17 cellular contexts compared by ENCODE assay signal in the genomic region with DNA sequence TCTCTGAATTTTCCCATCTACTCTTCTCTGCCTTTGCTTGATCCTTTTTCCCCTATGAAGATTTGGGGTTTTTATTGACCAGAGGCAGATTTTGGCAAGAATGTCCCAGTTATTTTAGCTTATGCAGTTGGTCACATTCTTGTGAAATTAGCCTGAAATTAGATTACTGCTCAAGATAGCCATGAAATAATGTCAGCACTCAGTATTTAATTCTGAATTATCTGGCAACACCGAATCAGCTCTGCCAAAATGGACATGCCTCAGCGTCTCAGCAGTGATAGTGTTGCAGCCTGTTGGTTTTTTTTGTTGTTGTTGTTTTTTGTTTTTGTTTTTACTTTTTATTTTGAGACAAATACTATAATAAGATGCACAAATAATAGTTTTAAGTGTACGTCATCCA.
"Had no signal": no experiment of that assay in that cellular context is flagged by ENCODE, and none has a peak within 500 bp of the region (broad histone marks: within the 10 kb centered on the region; RNA-seq: fewer than 3 reads in every experiment).

No MANE protein-coding gene starts in this region.

- H2AFZ ChIP-seq: parathyroid adenoma had no signal

- H3K36me3 ChIP-seq: cardiac muscle cell, spleen had no signal

- ATAC-seq: activated CD4-positive, alpha-beta T cell treated with anti-CD3 and anti-CD28 coated beads for 36 hours; activated naive CD4-positive, alpha-beta T cell treated with anti-CD3 and anti-CD28 coated beads, Interleukin-2, amount 50 U/mL, for 72 hours; gastroesophageal sphincter; naive thymus-derived CD8-positive, alpha-beta T cell; stimulated activated memory B cell treated with anti-CD40 and anti-IgM and Interleukin-4, amounts not matched to agents 10 μg/mL and 1 μg/mL and 100 μg/mL, for 72 hours; WTC11 had no signal

- H3K27ac ChIP-seq: cardiac muscle cell, epithelial cell of prostate, parathyroid adenoma, sigmoid colon, spleen, tibial artery had no signal

- H3K4me3 ChIP-seq: cardiac muscle cell, gastroesophageal sphincter, sigmoid colon, spleen, tibial artery had no signal

- H3K9me3 ChIP-seq: gastroesophageal sphincter, sigmoid colon, spleen, tibial artery had no signal

- H3K79me2 ChIP-seq: parathyroid adenoma had no signal

- H3K27me3 ChIP-seq: cardiac muscle cell, gastroesophageal sphincter, sigmoid colon, spleen, tibial artery had no signal

- H3K9ac ChIP-seq: parathyroid adenoma had no signal

- DNase-seq: activated CD4-positive, alpha-beta T cell treated with anti-CD3 and anti-CD28 coated beads for 36 hours; activated CD4-positive, alpha-beta T cell treated with anti-CD3 and anti-CD28 coated beads, Interleukin-2, amount 50 U/mL, for 48 hours; activated gamma-delta T cell treated with Interleukin-2 at 50 U/mL for 16 hours; activated T-cell treated with anti-CD3 and anti-CD28 coated beads for 4 hours; naive thymus-derived CD8-positive, alpha-beta T cell; sigmoid colon; spleen; stimulated activated CD4-positive, alpha-beta T cell treated with anti-CD3 and anti-CD28 coated beads, Interleukin-4, amount 100 ng/mL, for 4 hours; SW 1271; tibial artery had no signal

- H3K4me1 ChIP-seq: parathyroid adenoma, spleen had no signal
